ENCODE assay signal across 8 cellular contexts in genomic region chr1:10209905-10210810, GRCh38. TPM values are rescaled to one million over a fixed set of nuclear protein-coding genes. Genes with fewer than 3 reads are reported as not detected.
A peak's percentile ranks its signal among the peaks of the same experiment; 100 is the strongest.
DNase-seq lines count a peak whose midpoint lies in the region; ATAC-seq and TF ChIP-seq lines count a peak whose summit lies in the region.

A gene with protein sequence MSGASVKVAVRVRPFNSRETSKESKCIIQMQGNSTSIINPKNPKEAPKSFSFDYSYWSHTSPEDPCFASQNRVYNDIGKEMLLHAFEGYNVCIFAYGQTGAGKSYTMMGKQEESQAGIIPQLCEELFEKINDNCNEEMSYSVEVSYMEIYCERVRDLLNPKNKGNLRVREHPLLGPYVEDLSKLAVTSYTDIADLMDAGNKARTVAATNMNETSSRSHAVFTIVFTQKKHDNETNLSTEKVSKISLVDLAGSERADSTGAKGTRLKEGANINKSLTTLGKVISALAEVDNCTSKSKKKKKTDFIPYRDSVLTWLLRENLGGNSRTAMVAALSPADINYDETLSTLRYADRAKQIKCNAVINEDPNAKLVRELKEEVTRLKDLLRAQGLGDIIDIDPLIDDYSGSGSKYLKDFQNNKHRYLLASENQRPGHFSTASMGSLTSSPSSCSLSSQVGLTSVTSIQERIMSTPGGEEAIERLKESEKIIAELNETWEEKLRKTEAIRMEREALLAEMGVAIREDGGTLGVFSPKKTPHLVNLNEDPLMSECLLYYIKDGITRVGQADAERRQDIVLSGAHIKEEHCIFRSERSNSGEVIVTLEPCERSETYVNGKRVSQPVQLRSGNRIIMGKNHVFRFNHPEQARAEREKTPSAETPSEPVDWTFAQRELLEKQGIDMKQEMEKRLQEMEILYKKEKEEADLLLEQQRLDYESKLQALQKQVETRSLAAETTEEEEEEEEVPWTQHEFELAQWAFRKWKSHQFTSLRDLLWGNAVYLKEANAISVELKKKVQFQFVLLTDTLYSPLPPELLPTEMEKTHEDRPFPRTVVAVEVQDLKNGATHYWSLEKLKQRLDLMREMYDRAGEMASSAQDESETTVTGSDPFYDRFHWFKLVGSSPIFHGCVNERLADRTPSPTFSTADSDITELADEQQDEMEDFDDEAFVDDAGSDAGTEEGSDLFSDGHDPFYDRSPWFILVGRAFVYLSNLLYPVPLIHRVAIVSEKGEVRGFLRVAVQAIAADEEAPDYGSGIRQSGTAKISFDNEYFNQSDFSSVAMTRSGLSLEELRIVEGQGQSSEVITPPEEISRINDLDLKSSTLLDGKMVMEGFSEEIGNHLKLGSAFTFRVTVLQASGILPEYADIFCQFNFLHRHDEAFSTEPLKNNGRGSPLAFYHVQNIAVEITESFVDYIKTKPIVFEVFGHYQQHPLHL (N-terminal part only) (plus strand): TSS chr1:10210570. CDS start chr1:10232329, 21,759 bp downstream.

- H3K9me3 ChIP-seq in liver (ENCODE audit: control insufficient read depth in 4 of 4, low read length in 3 of 4): no peaks in the 10 kb centered on the region

- peak within 1 kb of the TSS; percentile 96 to 98 (median 97) for H3K27ac Mint-ChIP-seq in CD14-positive monocyte

- intact Hi-C loops in CD14-positive monocyte (cut with micrococcal nuclease): loop anchor here (5.0 to 10.0 kb wide), 2 partner anchors 37 to 205 kb away; no protein-coding TSS in a partner anchor

- TF ChIP-seq CTCF in CD14-positive monocyte (IDR thresholded peaks at IDR 0.05): peak; percentile 95
- peak; percentile 92 for TF ChIP-seq CTCF in liver (IDR thresholded peaks at IDR 0.05; ENCODE audit: low read depth, low read length, missing input control)

- peaks cover 0 to 3% (median 0%) of the 10 kb centered on the region in 4 donors for H3K36me3 ChIP-seq in liver (ENCODE audit: control insufficient read depth in 4 of 4, insufficient read depth in 3 of 4, low read depth in 1 of 4, low read length in 3 of 4)

- H3K4me1 ChIP-seq in liver (ENCODE audit: control insufficient read depth in 4 of 4, insufficient read depth in 4 of 4, low read length in 3 of 4): peaks cover 4 to 19% (median 15%) of the 10 kb centered on the region in 4 donors

- peaks cover 3 to 7% (median 4%) of the 10 kb centered on the region in 3 donors for H3K27me3 Mint-ChIP-seq in CD14-positive monocyte (ENCODE audit: low read depth in 3 of 3)

- peak; percentile 97 for DNase-seq in CD14-positive monocyte (ENCODE audit: low spot score)
- peak; percentile 68 for DNase-seq in NCI-H748 treated with DMSO at 0.1 percent for 48 hours (lab: John Stamatoyannopoulos, UW)
- peak; percentile 93 to 94 for DNase-seq in activated CD4-positive, alpha-beta T cell treated with anti-CD3 and anti-CD28 coated beads, Interleukin-2, amount 50 U/mL, for 4 hours
- peak; percentile 99 for DNase-seq in dermis blood vessel endothelial cell
- DNase-seq in stimulated activated CD4-positive, alpha-beta T cell treated with anti-CD3 and anti-CD28 coated beads, Interleukin-4, amount 100 ng/mL, for 24 hours: peak; percentile 96

- H3K27me3 ChIP-seq in liver (ENCODE audit: control insufficient read depth in 4 of 4, insufficient read depth in 4 of 4, low read length in 3 of 4): no peaks in the 10 kb centered on the region

- H3K9ac ChIP-seq in liver (ENCODE audit: low read depth in 1 of 2, low read length in 2 of 2): peak within 1 kb of the TSS; percentile 84 to 91

- peak within 1 kb of the TSS; percentile 85 to 100 (median 92) for H3K4me3 ChIP-seq in liver (ENCODE audit: low read depth in 1 of 3, low read length in 3 of 3)

- TF ChIP-seq RAD21 in liver (IDR thresholded peaks at IDR 0.05): peak; percentile 84 to 85

- ATAC-seq in GM19351 (IDR thresholded peaks at IDR 0.05; ENCODE audit: unreplicated experiment): peak; percentile 95
- ATAC-seq in HG03521 (IDR thresholded peaks at IDR 0.05; ENCODE audit: unreplicated experiment): peak; percentile 99

- no peaks in the 10 kb centered on the region for H3K9me3 Mint-ChIP-seq in CD14-positive monocyte

- H3K4me1 Mint-ChIP-seq in CD14-positive monocyte: peaks cover 37% of the 10 kb centered on the region

- H3K36me3 Mint-ChIP-seq in CD14-positive monocyte: peaks cover 4 to 9% of the 10 kb centered on the region in 2 donors

- WGBS in liver: under 1% methylated on average over 107 of the region's 107 CpGs

- peak within 1 kb of the TSS; percentile 92 to 99 for H3K27ac ChIP-seq in liver (ENCODE audit: low read depth in 1 of 2, low read length in 2 of 2)

- H3K4me3 Mint-ChIP-seq in CD14-positive monocyte: peak within 1 kb of the TSS; percentile 92 to 94

TF ChIP-seq in liver, 16 proteins besides CTCF, POLR2A, EP300 and RAD21:
- peak; percentile 76 for TF ChIP-seq YY1 (IDR thresholded peaks at IDR 0.05)
- peak; percentile 3 to 22 for TF ChIP-seq RXRA (IDR thresholded peaks at IDR 0.05)
- peak in 1 of 2 donors; percentile 33 for TF ChIP-seq GABPA (IDR thresholded peaks at IDR 0.05 in 1 of 2, conservative IDR thresholded peaks at IDR 0.05 in 1 of 2)
- TF ChIP-seq, protein P1, sequence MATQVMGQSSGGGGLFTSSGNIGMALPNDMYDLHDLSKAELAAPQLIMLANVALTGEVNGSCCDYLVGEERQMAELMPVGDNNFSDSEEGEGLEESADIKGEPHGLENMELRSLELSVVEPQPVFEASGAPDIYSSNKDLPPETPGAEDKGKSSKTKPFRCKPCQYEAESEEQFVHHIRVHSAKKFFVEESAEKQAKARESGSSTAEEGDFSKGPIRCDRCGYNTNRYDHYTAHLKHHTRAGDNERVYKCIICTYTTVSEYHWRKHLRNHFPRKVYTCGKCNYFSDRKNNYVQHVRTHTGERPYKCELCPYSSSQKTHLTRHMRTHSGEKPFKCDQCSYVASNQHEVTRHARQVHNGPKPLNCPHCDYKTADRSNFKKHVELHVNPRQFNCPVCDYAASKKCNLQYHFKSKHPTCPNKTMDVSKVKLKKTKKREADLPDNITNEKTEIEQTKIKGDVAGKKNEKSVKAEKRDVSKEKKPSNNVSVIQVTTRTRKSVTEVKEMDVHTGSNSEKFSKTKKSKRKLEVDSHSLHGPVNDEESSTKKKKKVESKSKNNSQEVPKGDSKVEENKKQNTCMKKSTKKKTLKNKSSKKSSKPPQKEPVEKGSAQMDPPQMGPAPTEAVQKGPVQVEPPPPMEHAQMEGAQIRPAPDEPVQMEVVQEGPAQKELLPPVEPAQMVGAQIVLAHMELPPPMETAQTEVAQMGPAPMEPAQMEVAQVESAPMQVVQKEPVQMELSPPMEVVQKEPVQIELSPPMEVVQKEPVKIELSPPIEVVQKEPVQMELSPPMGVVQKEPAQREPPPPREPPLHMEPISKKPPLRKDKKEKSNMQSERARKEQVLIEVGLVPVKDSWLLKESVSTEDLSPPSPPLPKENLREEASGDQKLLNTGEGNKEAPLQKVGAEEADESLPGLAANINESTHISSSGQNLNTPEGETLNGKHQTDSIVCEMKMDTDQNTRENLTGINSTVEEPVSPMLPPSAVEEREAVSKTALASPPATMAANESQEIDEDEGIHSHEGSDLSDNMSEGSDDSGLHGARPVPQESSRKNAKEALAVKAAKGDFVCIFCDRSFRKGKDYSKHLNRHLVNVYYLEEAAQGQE (IDR thresholded peaks at IDR 0.05): peak; percentile 53
- TF ChIP-seq TAF1 (conservative IDR thresholded peaks at IDR 0.05): no peak
- TF ChIP-seq JUND (IDR thresholded peaks at IDR 0.05): no peak
- TF ChIP-seq NR2F2 (IDR thresholded peaks at IDR 0.05): peak; percentile 54
- TF ChIP-seq SP1 (IDR thresholded peaks at IDR 0.05): peak; percentile 98
- no peak for TF ChIP-seq ZBTB33 (IDR thresholded peaks at IDR 0.05)

RNA-seq across cellular contexts. Expression of the gene that starts here (rescaled TPM):
- polyA plus RNA-seq in CD14-positive monocyte (1 to 10 TPM; 3.0 to 3.3 TPM), liver (1 to 10 TPM; 8.4 to 8.9 TPM)
- total RNA-seq in dermis blood vessel endothelial cell (39.5 and 71.1 TPM in 2 replicates), liver (10 to 100 TPM in 1 of 2 donors, 1 to 10 TPM in 1; 8.8 to 40.9 TPM)

Comparison
In these comparisons a context has a peak if more than half of its experiments do, and no peak if none do; other contexts are left out.
1. Peak in every context shown above with its lines: DNase-seq, ATAC-seq, H3K4me3 ChIP-seq and H3K27ac ChIP-seq.